Comparison of ENCODE assay signal across 8 cellular contexts in genomic region chr2:178522950-178523595, GRCh38. TPM values are rescaled to one million over a fixed set of nuclear protein-coding genes. Genes with fewer than 3 reads are reported as not detected.
DNase-seq lines count a peak whose midpoint lies in the region.

No MANE protein-coding gene starts in this region.

- H3K36me3 ChIP-seq in H7 (replicated peaks; ENCODE audit: control insufficient read depth, insufficient read depth, low read length) = no peaks in the 10 kb centered on the region

- H3K27me3 ChIP-seq in H7 (ENCODE audit: control insufficient read depth, insufficient read depth, low read length) = no peaks in the 10 kb centered on the region

- DNase-seq in GM03348 (ENCODE audit: low spot score) = peak; percentile 93
- peak; percentile 85 for DNase-seq in H7
- DNase-seq in MV-4-11 (lab: John Stamatoyannopoulos, UW) = peak; percentile 91
- DNase-seq in T-helper 22 cell (ENCODE audit: low read depth) = peak; percentile 73
- DNase-seq in astrocyte of the hippocampus (ENCODE audit: low read depth, low spot score) = peak; percentile 87
- DNase-seq in hypothalamus (lab: John Stamatoyannopoulos, UW) = peak in 50 of 51 donors; percentile 2 to 82 (median 58)
- peak; percentile 74 for DNase-seq in retina
- DNase-seq in NCI-H1930 (lab: John Stamatoyannopoulos, UW) = no peak

- H3K4me3 ChIP-seq in H7 (ENCODE audit: insufficient read depth, low read depth, low read length) = peak overlapping the region; percentile 78

RNA-seq across cellular contexts. Expression of gene PLEKHA3, which starts 42.8 kb away (rescaled TPM):
- total RNA-seq in H7 (2014; rRNA removed; shearing (Covaris generic)) = 2.9 and 3.6 TPM in 2 replicates

RNA-seq across cellular contexts. Expression of gene FKBP7, which starts 44.7 kb away (rescaled TPM):
- 5.2 and 9.8 TPM in 2 replicates for total RNA-seq in H7 (2014; rRNA removed; shearing (Covaris generic))

Comparison
In these comparisons a context has a peak if more than half of its experiments do, and no peak if none do; other contexts are left out.
1. DNase-seq: peak in GM03348 (single experiment), H7 (single experiment), MV-4-11 (single experiment), T-helper 22 cell (single experiment), astrocyte of the hippocampus (single experiment), hypothalamus (50 of 51) and retina (single experiment); none in NCI-H1930 (0 of 2).